8 cellular contexts compared by ENCODE assay signal in genomic region chr5:81778642-81779041, GRCh38. TPM values are rescaled to one million over a fixed set of nuclear protein-coding genes. Genes with fewer than 3 reads are reported as not detected.
DNase-seq lines count a peak whose midpoint lies in the region; ATAC-seq, FAIRE-seq and TF ChIP-seq lines count a peak whose summit lies in the region.

No MANE protein-coding gene starts in this region.

- H3K27me3 Mint-ChIP-seq in MCF 10A (ENCODE audit: insufficient read depth, unreplicated experiment), result no peaks in the 10 kb centered on the region

- H3K36me3 Mint-ChIP-seq in MCF 10A (ENCODE audit: insufficient read depth, unreplicated experiment), result no peaks in the 10 kb centered on the region

- ATAC-seq in lung (ENCODE audit: insufficient read depth, low FRiP score) (peak; percentile 43), GM21786 (IDR thresholded peaks at IDR 0.05; ENCODE audit: unreplicated experiment) (no peak)

- TF ChIP-seq CTCF in MCF 10A (IDR thresholded peaks at IDR 0.05; ENCODE audit: unreplicated experiment) (no peak), lung (IDR thresholded peaks at IDR 0.05; ENCODE audit: control extremely low read depth, extremely low read depth) (no peak), uterus (IDR thresholded peaks at IDR 0.05) (no peak), D721Med (IDR thresholded peaks at IDR 0.05; ENCODE audit: insufficient read depth, missing control alignments) (no peak)

- H3K4me1 ChIP-seq in lung (ENCODE audit: control insufficient read depth in 2 of 2, insufficient read depth in 2 of 2, low read length in 2 of 2) (peaks cover 3 to 4% of the 10 kb centered on the region in 2 donors), uterus (no peaks in the 10 kb centered on the region)

- TF ChIP-seq POLR2A in uterus (IDR thresholded peaks at IDR 0.05), result no peak

- H3K27ac ChIP-seq in lung (ENCODE audit: low read depth in 1 of 2, low read length in 1 of 2) (peak overlapping the region; percentile 41 to 58), uterus (peak overlapping the region; percentile 82 to 91)

- POLR2A ChIA-PET in MCF 10A (lab: Yijun Ruan, JAX), result interaction anchor here (0.8 to 6.2 kb wide), 12 partner anchors 9 to 379 kb away, joined by 3 to 82 read pairs (median 8); partner anchors contain the start of gene SSBP2

- FAIRE-seq in D721Med (lab: Jason Lieb, UNC), result no peak

- no peaks in the 10 kb centered on the region for H3K9me3 Mint-ChIP-seq in MCF 10A (ENCODE audit: unreplicated experiment)

- H3K36me3 ChIP-seq in lung (ENCODE audit: control insufficient read depth in 2 of 2, insufficient read depth in 2 of 2, low read length in 2 of 2) (no peaks in the 10 kb centered on the region), uterus (no peaks in the 10 kb centered on the region)

- H3K4me3 Mint-ChIP-seq in MCF 10A (ENCODE audit: unreplicated experiment), result peak overlapping the region; percentile 38

- peak overlapping the region; percentile 81 for H3K27ac Mint-ChIP-seq in MCF 10A (ENCODE audit: low read depth, unreplicated experiment)

- in situ Hi-C loops in ACHN (cut with HindIII; ENCODE audit: low pct_ligation_motif_present, low pct_unique_long_range_greater_than_20kb, low sequenced_read_pairs), result no loop called here

- no TSS peak for BruUV-seq in MCF 10A (replicated peaks; lab: Mats Ljungman, UMichigan)

- CTCF ChIA-PET in MCF 10A (lab: Yijun Ruan, JAX), result interaction anchor here (1.1 to 1.5 kb wide), 2 partner anchors 25 to 195 kb away, joined by 3 to 8 read pairs; no protein-coding TSS in a partner anchor

- peak; percentile 17 for DNase-seq in ACHN
- no peak for DNase-seq in Jurkat, Clone E6-1 (ENCODE audit: low read depth, low spot score)
- DNase-seq in MCF 10A (ENCODE audit: unreplicated experiment), result no peak
- no peak for DNase-seq in lung (ENCODE audit: low spot score)
- peak in 1 of 2 donors; percentile 41 for DNase-seq in uterus
- no peak for DNase-seq in D721Med (ENCODE audit: insufficient read length, low spot score)
- no peak for DNase-seq in NCI-H345 (lab: John Stamatoyannopoulos, UW)

- no peaks in the 10 kb centered on the region for H3K27me3 ChIP-seq in lung (ENCODE audit: control insufficient read depth, insufficient read depth)
- H3K27me3 ChIP-seq in uterus, result no peaks in the 10 kb centered on the region

- H3K9me3 ChIP-seq in lung (ENCODE audit: control insufficient read depth in 2 of 2, insufficient read depth in 1 of 2, low read length in 1 of 2), result no peaks in the 10 kb centered on the region
- no peaks in the 10 kb centered on the region for H3K9me3 ChIP-seq in uterus

- peak overlapping the region; percentile 42 for H3K4me3 ChIP-seq in Jurkat, Clone E6-1 (ENCODE audit: low read length)
- H3K4me3 ChIP-seq in lung (no peak overlapping the region), uterus (peak overlapping the region; percentile 6 to 18)

- H3K4me1 Mint-ChIP-seq in MCF 10A (ENCODE audit: insufficient read depth, unreplicated experiment), result peaks cover 23% of the 10 kb centered on the region

- intact Hi-C loops in MCF 10A (cut with micrococcal nuclease) (no loop called here), uterus (cut with DNase I; ENCODE audit: low total_unique reads) (no loop called here)

- WGBS in lung, 2 donors, result 2 to 17% methylated on average over 3 of the region's 3 CpGs

RNA-seq across cellular contexts. Expression of gene SSBP2, which starts 27.7 kb away (rescaled TPM):
- 67.7 TPM for polyA plus RNA-seq in Jurkat, Clone E6-1 (2012; ENCODE audit: insufficient read depth, insufficient read length)
- total RNA-seq in MCF 10A (2022), result 36.0 and 52.7 TPM in 2 replicates
- 10 to 100 TPM; 36.2 to 99.9 TPM for total RNA-seq in lung
- 10 to 100 TPM; 17.2 to 18.4 TPM for polyA plus RNA-seq in lung
- 100 to 1,000 TPM in 2 of 4 donors, 10 to 100 TPM in 2; 22.0 to 204 (median 90.9) TPM for total RNA-seq in uterus
